Comparison of ENCODE assay signal across 23 cellular contexts in the genomic region with DNA sequence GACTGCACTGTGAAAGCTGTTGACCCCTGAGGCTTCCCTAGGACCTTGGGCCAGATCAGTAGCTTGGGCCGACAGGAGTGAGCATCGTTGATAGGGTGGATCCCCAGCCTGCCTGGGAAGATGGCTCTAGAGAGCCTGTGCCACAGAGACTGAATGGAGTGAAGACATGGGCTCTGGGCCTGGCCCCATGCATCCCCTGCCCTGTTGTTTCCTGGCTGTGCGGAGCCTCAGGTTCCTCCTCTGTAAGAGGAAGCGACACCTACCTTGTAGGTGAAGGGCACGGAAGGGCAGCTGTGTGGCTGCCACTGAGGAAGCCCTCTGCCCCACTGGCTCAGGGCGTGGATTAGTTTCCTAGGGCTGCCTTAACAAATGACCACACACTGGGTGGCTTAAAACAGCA. TPM values are rescaled to one million over a fixed set of nuclear protein-coding genes. Genes with fewer than 3 reads are reported as not detected.
DNase-seq lines count a peak whose midpoint lies in the region; ATAC-seq and TF ChIP-seq lines count a peak whose summit lies in the region.
"Had no signal": no experiment of that assay in that cellular context is flagged by ENCODE, and none has a peak within 500 bp of the region (broad histone marks: within the 10 kb centered on the region; RNA-seq: fewer than 3 reads in every experiment).

No MANE protein-coding gene starts in this region.

- H2AK5ac ChIP-seq in mesenchymal stem cell (ENCODE audit: low read length, severe bottlenecking), result peak overlapping the region; percentile 18

- H3K79me1 ChIP-seq in mesenchymal stem cell (replicated peaks; ENCODE audit: low read length, poor library complexity, severe bottlenecking), result peaks cover 38% of the 10 kb centered on the region

- peaks cover 70% of the 10 kb centered on the region for H3K4me1 Mint-ChIP-seq in activated T-cell treated with anti-CD3 and anti-CD28 coated beads, Interleukin-2, amount 50 U/mL, for 4 hours (ENCODE audit: low read depth)

- 84% methylated on average over 6 of the region's 6 CpGs for WGBS in right cardiac atrium
- WGBS in mesenchymal stem cell, result 94% methylated on average over 6 of the region's 6 CpGs

- no peak overlapping the region for H2BK15ac ChIP-seq in mesenchymal stem cell (ENCODE audit: low read depth, poor library complexity, severe bottlenecking)

- H3K14ac ChIP-seq in mesenchymal stem cell (ENCODE audit: low read length in 2 of 2), result no peak overlapping the region

- H3K36me3 ChIP-seq in mesenchymal stem cell (ENCODE audit: control insufficient read depth in 1 of 2, insufficient read depth in 2 of 2, low read depth in 1 of 2, low read length in 2 of 2) (peaks cover 0 to 64% of the 10 kb centered on the region in 2 experiments), tibial artery (peaks cover 48 to 58% (median 58%) of the 10 kb centered on the region in 3 donors)

- H4K91ac ChIP-seq in mesenchymal stem cell (ENCODE audit: low read length), result no peak overlapping the region

- no peak overlapping the region for H2BK12ac ChIP-seq in mesenchymal stem cell (ENCODE audit: low read length in 2 of 2)

- no peak overlapping the region for H3K4me2 ChIP-seq in mesenchymal stem cell (ENCODE audit: low read length, poor library complexity, severe bottlenecking)
- H3K4me2 ChIP-seq: A549 had no signal

- H3K4me1 ChIP-seq in right cardiac atrium (ENCODE audit: control insufficient read depth, insufficient read depth, low read length) (peaks cover 21% of the 10 kb centered on the region), mesenchymal stem cell (ENCODE audit: control insufficient read depth, insufficient read depth, low read depth, low read length) (peaks cover 48% of the 10 kb centered on the region), tibial artery (peaks cover 3 to 65% (median 64%) of the 10 kb centered on the region in 4 donors)
- H3K4me1 ChIP-seq: psoas muscle had no signal

- H3K9ac ChIP-seq in mesenchymal stem cell (ENCODE audit: low read length), result no peak overlapping the region

- H3K27me3 ChIP-seq in right cardiac atrium (ENCODE audit: control insufficient read depth, insufficient read depth), result no peaks in the 10 kb centered on the region
- H3K27me3 ChIP-seq in mesenchymal stem cell (ENCODE audit: control insufficient read depth in 1 of 2, insufficient read depth in 1 of 2, low read length in 2 of 2), result peaks cover 0 to 11% of the 10 kb centered on the region in 2 experiments
- no peaks in the 10 kb centered on the region for H3K27me3 ChIP-seq in tibial artery
- H3K27me3 ChIP-seq: suprapubic skin had no signal

- H3K9me3 ChIP-seq in right cardiac atrium (ENCODE audit: control insufficient read depth, low read length) (no peaks in the 10 kb centered on the region), mesenchymal stem cell (ENCODE audit: control insufficient read depth, low read length) (no peaks in the 10 kb centered on the region), tibial artery (no peaks in the 10 kb centered on the region)
- H3K9me3 ChIP-seq: A549, psoas muscle, suprapubic skin had no signal

- no peaks in the 10 kb centered on the region for H3K9me3 Mint-ChIP-seq in activated T-cell treated with anti-CD3 and anti-CD28 coated beads, Interleukin-2, amount 50 U/mL, for 4 hours
- H3K9me3 Mint-ChIP-seq: activated naive CD8-positive, alpha-beta T cell treated with anti-CD3 and anti-CD28 coated beads, Interleukin-2, amount 50 U/mL, for 24 hours; dendritic cell treated with granulocyte-macrophage colony-stimulating factor and Interleukin-4, amounts not matched to agents 40 ng/mL and 50 ng/mL, for 4 days; stimulated activated memory B cell treated with anti-CD40 and anti-IgM and Interleukin-4, amounts not matched to agents 10 μg/mL and 1 μg/mL and 100 μg/mL, for 72 hours had no signal

- no peak overlapping the region for H4K8ac ChIP-seq in mesenchymal stem cell (ENCODE audit: low read length)

- H3K4ac ChIP-seq in mesenchymal stem cell (ENCODE audit: low read depth in 1 of 2, low read length in 2 of 2), result no peak overlapping the region

- H3K27me3 Mint-ChIP-seq in activated T-cell treated with anti-CD3 and anti-CD28 coated beads, Interleukin-2, amount 50 U/mL, for 4 hours (ENCODE audit: low read depth), result no peaks in the 10 kb centered on the region
- H3K27me3 Mint-ChIP-seq: activated naive CD8-positive, alpha-beta T cell treated with anti-CD3 and anti-CD28 coated beads, Interleukin-2, amount 50 U/mL, for 24 hours; dendritic cell treated with granulocyte-macrophage colony-stimulating factor and Interleukin-4, amounts not matched to agents 40 ng/mL and 50 ng/mL, for 4 days had no signal

- intact Hi-C loops in left cardiac atrium (cut with DNase I), result no loop called here
- intact Hi-C loops in right cardiac atrium (cut with DNase I), result no loop called here
- intact Hi-C loops in tibial artery (cut with DNase I; ENCODE audit: low total_unique reads), result no loop called here
- intact Hi-C loops in posterior vena cava (cut with DNase I), result loop anchor here in 1 of 2 donors (5.0 kb wide), 1 partner anchor 34 kb away; no protein-coding TSS in a partner anchor

- no peak overlapping the region for H3K27ac ChIP-seq in right cardiac atrium (ENCODE audit: low read length)
- peak overlapping the region; percentile 10 for H3K27ac ChIP-seq in cingulate gyrus (ENCODE audit: low read depth, low read length)
- H3K27ac ChIP-seq in mesenchymal stem cell (ENCODE audit: low read length, poor library complexity, severe bottlenecking), result no peak overlapping the region
- H3K27ac ChIP-seq in tibial artery, result peak overlapping the region; percentile 88 to 91
- H3K27ac ChIP-seq: HL-60, psoas muscle, suprapubic skin, WERI-Rb-1 had no signal

- H2BK5ac ChIP-seq in mesenchymal stem cell (ENCODE audit: low read depth, low read length, poor library complexity, severe bottlenecking), result no peak overlapping the region

- H3K4me3 Mint-ChIP-seq in activated T-cell treated with anti-CD3 and anti-CD28 coated beads, Interleukin-2, amount 50 U/mL, for 4 hours, result no peak overlapping the region
- H3K4me3 Mint-ChIP-seq: activated naive CD8-positive, alpha-beta T cell treated with anti-CD3 and anti-CD28 coated beads, Interleukin-2, amount 50 U/mL, for 24 hours; dendritic cell treated with granulocyte-macrophage colony-stimulating factor and Interleukin-4, amounts not matched to agents 40 ng/mL and 50 ng/mL, for 4 days; stimulated activated memory B cell treated with anti-CD40 and anti-IgM and Interleukin-4, amounts not matched to agents 10 μg/mL and 1 μg/mL and 100 μg/mL, for 72 hours had no signal

- DNase-seq in left cardiac atrium (peak; percentile 11), right cardiac atrium (no peak), mesenchymal stem cell (no peak), tibial artery (peak in 1 of 2 donors; percentile 43), NCI-H82 treated with DMSO at 0.1 percent for 48 hours (lab: John Stamatoyannopoulos, UW; ENCODE audit: unreplicated experiment) (no peak), posterior vena cava (ENCODE audit: low spot score) (no peak)
- no peak for DNase-seq in activated T-cell treated with anti-CD3 and anti-CD28 coated beads, Interleukin-2, amount 50 U/mL, for 4 hours
- DNase-seq: activated CD8-positive, alpha-beta memory T cell treated with anti-CD3 and anti-CD28 coated beads, Interleukin-2, amount 50 U/mL, for 48 hours; activated naive CD8-positive, alpha-beta T cell treated with anti-CD3 and anti-CD28 coated beads, Interleukin-2, amount 50 U/mL, for 24 hours; DMS53; NCI-H1930; NCI-H345; NCI-H774; small intestine; T-helper 9 cell; WERI-Rb-1 had no signal

- no peak for TF ChIP-seq CTCF in tibial artery (IDR thresholded peaks at IDR 0.05)

- ATAC-seq in left cardiac atrium (no peak), right cardiac atrium (no peak)
- no peak for ATAC-seq in activated T-cell treated with anti-CD3 and anti-CD28 coated beads, Interleukin-2, amount 50 U/mL, for 4 hours
- ATAC-seq: A549; activated naive CD8-positive, alpha-beta T cell treated with anti-CD3 and anti-CD28 coated beads, Interleukin-2, amount 50 U/mL, for 24 hours; stimulated activated memory B cell treated with anti-CD40 and anti-IgM and Interleukin-4, amounts not matched to agents 10 μg/mL and 1 μg/mL and 100 μg/mL, for 72 hours had no signal

- H3K18ac ChIP-seq in mesenchymal stem cell (ENCODE audit: low read depth in 1 of 2, low read length in 2 of 2), result no peak overlapping the region

- H2AFZ ChIP-seq in mesenchymal stem cell (ENCODE audit: low read depth, low read length), result no peak overlapping the region

- H3K4me3 ChIP-seq in right cardiac atrium (ENCODE audit: low read length), result no peak overlapping the region
- H3K4me3 ChIP-seq in mesenchymal stem cell (ENCODE audit: insufficient read depth in 1 of 2, low read depth in 1 of 2, low read length in 2 of 2), result no peak overlapping the region
- no peak overlapping the region for H3K4me3 ChIP-seq in tibial artery
- H3K4me3 ChIP-seq: A549, psoas muscle, suprapubic skin had no signal

- no peak overlapping the region for H2BK120ac ChIP-seq in mesenchymal stem cell (ENCODE audit: low read depth, low read length)

- H3K36me3 Mint-ChIP-seq in activated T-cell treated with anti-CD3 and anti-CD28 coated beads, Interleukin-2, amount 50 U/mL, for 4 hours (ENCODE audit: insufficient read depth), result no peaks in the 10 kb centered on the region
- H3K36me3 Mint-ChIP-seq: stimulated activated memory B cell treated with anti-CD40 and anti-IgM and Interleukin-4, amounts not matched to agents 10 μg/mL and 1 μg/mL and 100 μg/mL, for 72 hours had no signal

- H3K23ac ChIP-seq in mesenchymal stem cell (ENCODE audit: low read length in 2 of 2), result no peak overlapping the region

RNA-seq across cellular contexts. Expression of a gene that starts 23.9 kb away (rescaled TPM):
- total RNA-seq in left cardiac atrium (10 to 100 TPM; 29.4 to 37.7 TPM), right cardiac atrium (10 to 100 TPM; 35.7 to 58.7 (median 50.6) TPM), posterior vena cava (10 to 100 TPM; 54.6 to 58.1 TPM)
- 12.6 TPM for polyA plus RNA-seq in right cardiac atrium
- 14.9 TPM for polyA plus RNA-seq in mesenchymal stem cell (2013, experiment 1 of 2)
- 14.3 TPM for polyA plus RNA-seq in mesenchymal stem cell (2013, experiment 2 of 2)
- 1 to 10 TPM; 1.1 to 6.7 (median 3.7) TPM for total RNA-seq in activated T-cell treated with anti-CD3 and anti-CD28 coated beads, Interleukin-2, amount 50 U/mL, for 4 hours

Comparison
In these comparisons a context has a peak if more than half of its experiments do, and no peak if none do; other contexts are left out.
1. H3K27ac ChIP-seq: peak in cingulate gyrus (single experiment) and tibial artery (2 of 2); none in right cardiac atrium (single experiment) and mesenchymal stem cell (single experiment).